12 cellular contexts compared by ENCODE assay signal in the genomic region with DNA sequence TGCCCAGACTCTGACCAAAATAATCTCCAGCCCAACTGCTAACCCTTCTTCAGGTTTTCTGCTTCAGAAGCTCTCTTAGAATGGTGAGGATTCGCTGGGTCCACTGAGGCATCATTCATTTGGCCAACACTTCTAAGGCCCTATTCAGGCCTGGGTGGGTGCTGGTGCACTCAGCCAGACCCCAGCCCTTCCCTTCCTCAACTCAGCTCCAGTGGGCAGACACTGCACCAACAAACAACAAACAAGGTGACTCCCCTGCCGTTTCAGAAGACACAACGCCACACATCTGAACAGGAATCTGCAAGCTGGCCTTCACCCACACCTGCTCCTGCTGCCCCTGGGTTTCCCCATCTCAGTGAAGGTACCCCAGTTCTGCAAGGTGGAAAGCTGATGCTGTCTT. TPM values are rescaled to one million over a fixed set of nuclear protein-coding genes. Genes with fewer than 3 reads are reported as not detected.
A peak's percentile ranks its signal among the peaks of the same experiment; 100 is the strongest.
DNase-seq lines count a peak whose midpoint lies in the region; ATAC-seq and TF ChIP-seq lines count a peak whose summit lies in the region.
"Had no signal": no experiment of that assay in that cellular context is flagged by ENCODE, and none has a peak within 500 bp of the region (broad histone marks: within the 10 kb centered on the region; RNA-seq: fewer than 3 reads in every experiment).

No MANE protein-coding gene starts in this region.

- 73 to 76% methylated on average over 3 of the region's 3 CpGs for WGBS in heart right ventricle, 2 donors
- WGBS in gastroesophageal sphincter (ENCODE audit: low coverage in 1 of 2), 2 donors: 79 to 90% methylated on average over 2 to 3 of the region's 3 CpGs

- TF ChIP-seq CTCF in heart right ventricle (IDR thresholded peaks at IDR 0.05) (no peak), gastroesophageal sphincter (IDR thresholded peaks at IDR 0.05) (no peak), osteoblast (IDR thresholded peaks at IDR 0.05; ENCODE audit: extremely low read depth, low read depth, low read length) (no peak), uterus (IDR thresholded peaks at IDR 0.05) (no peak), GM10266 (IDR thresholded peaks at IDR 0.05; ENCODE audit: control insufficient read depth, insufficient read depth, low read depth, missing control alignments) (no peak), BE2C (IDR thresholded peaks at IDR 0.05; ENCODE audit: low read depth, low read length) (no peak)

- no peaks in the 10 kb centered on the region for H3K9me3 ChIP-seq in heart right ventricle
- no peaks in the 10 kb centered on the region for H3K9me3 ChIP-seq in gastroesophageal sphincter
- H3K9me3 ChIP-seq in osteoblast (ENCODE audit: low read depth, low read length): no peaks in the 10 kb centered on the region
- H3K9me3 ChIP-seq in uterus: no peaks in the 10 kb centered on the region
- H3K9me3 ChIP-seq in BE2C: no peaks in the 10 kb centered on the region
- H3K9me3 ChIP-seq: A549 had no signal

- TF ChIP-seq EP300 in gastroesophageal sphincter (IDR thresholded peaks at IDR 0.05): no peak

- peak overlapping the region; percentile 70 for H3K4me2 ChIP-seq in osteoblast (ENCODE audit: insufficient read depth, low read length)
- H3K4me2 ChIP-seq: A549 had no signal

- intact Hi-C loops in heart right ventricle (cut with DNase I): no loop called here
- intact Hi-C loops in Right ventricle myocardium superior (cut with DNase I): no loop called here
- intact Hi-C loops in uterus (cut with DNase I; ENCODE audit: low total_unique reads): no loop called here

- TF ChIP-seq POLR2A in gastroesophageal sphincter (IDR thresholded peaks at IDR 0.05) (no peak), uterus (IDR thresholded peaks at IDR 0.05) (no peak)

- no peaks in the 10 kb centered on the region for H3K79me2 ChIP-seq in osteoblast (ENCODE audit: insufficient read depth, low read length)

- H4K20me1 ChIP-seq in osteoblast (ENCODE audit: insufficient read depth, low read length): no peaks in the 10 kb centered on the region

- H3K4me3 ChIP-seq in heart right ventricle: peak overlapping the region in 9 of 10 donors; percentile 21 to 79 (median 65)
- H3K4me3 ChIP-seq in gastroesophageal sphincter: peak overlapping the region in 1 of 2 donors; percentile 35
- peak overlapping the region; percentile 50 for H3K4me3 ChIP-seq in osteoblast (ENCODE audit: insufficient read depth, low read length)
- H3K4me3 ChIP-seq in uterus: peak overlapping the region in 1 of 2 donors; percentile 29
- no peak overlapping the region for H3K4me3 ChIP-seq in BE2C (ENCODE audit: low read depth, low read length)
- H3K4me3 ChIP-seq: A549 had no signal

- H3K27ac ChIP-seq in heart right ventricle: peak overlapping the region; percentile 43 to 96 (median 90)
- H3K27ac ChIP-seq in gastroesophageal sphincter: peak overlapping the region in 3 of 4 donors; percentile 36 to 53 (median 48)
- H3K27ac ChIP-seq in osteoblast (ENCODE audit: low read depth, low read length): no peak overlapping the region
- H3K27ac ChIP-seq in uterus: peak overlapping the region; percentile 56 to 87
- H3K27ac ChIP-seq: A549 had no signal

- H3K27me3 ChIP-seq in heart right ventricle: peaks cover 0 to 31% (median 10%) of the 10 kb centered on the region in 7 donors
- H3K27me3 ChIP-seq in gastroesophageal sphincter: peaks cover 50% of the 10 kb centered on the region
- peaks cover 5% of the 10 kb centered on the region for H3K27me3 ChIP-seq in osteoblast (ENCODE audit: insufficient read depth, low read length)
- no peaks in the 10 kb centered on the region for H3K27me3 ChIP-seq in uterus
- no peaks in the 10 kb centered on the region for H3K27me3 ChIP-seq in BE2C

- H2AFZ ChIP-seq in osteoblast (ENCODE audit: low read length): peak overlapping the region; percentile 12

- ATAC-seq in heart right ventricle: no peak
- ATAC-seq in Right ventricle myocardium superior (ENCODE audit: poor library complexity): no peak
- no peak for ATAC-seq in gastroesophageal sphincter
- no peak for ATAC-seq in HG03280 (IDR thresholded peaks at IDR 0.05; ENCODE audit: unreplicated experiment)
- ATAC-seq: A549 had no signal

- no peak for DNase-seq in heart right ventricle
- no peak for DNase-seq in Right ventricle myocardium superior
- peak; percentile 63 for DNase-seq in osteoblast (ENCODE audit: insufficient read length, low spot score, missing footprints)
- no peak for DNase-seq in uterus
- DNase-seq in GM10266 (ENCODE audit: extremely low spot score): no peak
- no peak for DNase-seq in BE2C
- DNase-seq: activated naive CD4-positive, alpha-beta T cell treated with anti-CD3 and anti-CD28 coated beads, Interleukin-2, amount 50 U/mL, for 16 hours had no signal

- peaks cover 0 to 46% (median 13%) of the 10 kb centered on the region in 9 donors for H3K36me3 ChIP-seq in heart right ventricle
- no peaks in the 10 kb centered on the region for H3K36me3 ChIP-seq in gastroesophageal sphincter
- H3K36me3 ChIP-seq in osteoblast (ENCODE audit: insufficient read depth, low read length): peaks cover 5% of the 10 kb centered on the region
- H3K36me3 ChIP-seq in uterus: no peaks in the 10 kb centered on the region
- no peaks in the 10 kb centered on the region for H3K36me3 ChIP-seq in BE2C

- H3K4me1 ChIP-seq in heart right ventricle: peaks cover 0 to 57% (median 6%) of the 10 kb centered on the region in 9 donors
- H3K4me1 ChIP-seq in gastroesophageal sphincter: peaks cover 0 to 20% (median 0%) of the 10 kb centered on the region in 3 donors
- H3K4me1 ChIP-seq in osteoblast (ENCODE audit: insufficient read depth, low read length): peaks cover 14% of the 10 kb centered on the region
- H3K4me1 ChIP-seq in uterus: peaks cover 4% of the 10 kb centered on the region in 2 donors
- no peaks in the 10 kb centered on the region for H3K4me1 ChIP-seq in BE2C
- H3K4me1 ChIP-seq: A549 had no signal

RNA-seq across cellular contexts. Expression of gene HEYL, which starts 6.0 kb away (rescaled TPM):
- total RNA-seq in heart right ventricle (10 to 100 TPM; 11.5 to 27.5 (median 14.3) TPM), Right ventricle myocardium superior (16.9 TPM), gastroesophageal sphincter (1 to 10 TPM; 3.0 to 8.4 (median 6.0) TPM), osteoblast (under 0.01 TPM in 2 replicates), uterus (10 to 100 TPM in 2 of 4 donors, 1 to 10 TPM in 2; 9.4 to 64.0 (median 13.4) TPM)
- 10 to 100 TPM; 12.8 to 25.1 TPM for polyA plus RNA-seq in heart right ventricle
- not detected for polyA plus RNA-seq in BE2C (2012; ENCODE audit: insufficient read depth, insufficient read length, low read depth)
- total RNA-seq: fibroblast of lung had no signal

RNA-seq across cellular contexts. Expression of gene NT5C1A, which starts 38.5 kb away (rescaled TPM):
- total RNA-seq in heart right ventricle: 10 to 100 TPM; 12.1 to 59.2 (median 29.5) TPM
- polyA plus RNA-seq in heart right ventricle: under 1 TPM; 0.68 to 0.80 TPM
- 30.4 TPM for total RNA-seq in Right ventricle myocardium superior
- total RNA-seq in gastroesophageal sphincter: 1 to 10 TPM in 1 of 4 donors, not detected in 3; 1.1 TPM
- not detected in 2 replicates for total RNA-seq in osteoblast
- 1 to 10 TPM in 2 of 4 donors, not detected in 2; 1.1 to 1.8 TPM for total RNA-seq in uterus
- polyA plus RNA-seq in BE2C (2012; ENCODE audit: insufficient read depth, insufficient read length, low read depth): 4.8 TPM
- total RNA-seq: fibroblast of lung had no signal
- polyA plus RNA-seq: A549, fibroblast of lung, thymus had no signal

RNA-seq across cellular contexts. Expression of gene PABPC4, which starts 56.8 kb away (rescaled TPM):
- total RNA-seq in heart right ventricle (100 to 1,000 TPM; 184 to 311 (median 229) TPM), Right ventricle myocardium superior (232 TPM), gastroesophageal sphincter (100 to 1,000 TPM; 101 to 160 (median 123) TPM), osteoblast (158 and 182 TPM in 2 replicates), uterus (100 to 1,000 TPM in 2 of 4 donors, 10 to 100 TPM in 2; 48.2 to 189 (median 102) TPM)
- polyA plus RNA-seq in heart right ventricle: 100 to 1,000 TPM; 143 to 188 TPM
- polyA plus RNA-seq in BE2C (2012; ENCODE audit: insufficient read depth, insufficient read length, low read depth): 88.5 TPM

RNA-seq across cellular contexts. Expression of gene HPCAL4, which starts 57.8 kb away (rescaled TPM):
- total RNA-seq in heart right ventricle (1 to 10 TPM in 1 of 10 donors, under 1 TPM in 9; 0.07 to 3.7 (median 0.19) TPM), Right ventricle myocardium superior (2.8 TPM), gastroesophageal sphincter (1 to 10 TPM in 1 of 4 donors, under 1 TPM in 1, not detected in 2; 0.17 to 1.8 TPM), osteoblast (not detected in 2 replicates), uterus (1 to 10 TPM in 1 of 4 donors, under 1 TPM in 1, not detected in 2; 0.24 to 3.9 TPM)
- polyA plus RNA-seq in heart right ventricle: under 1 TPM; 0.39 to 0.51 TPM
- 2.5 TPM for polyA plus RNA-seq in BE2C (2012; ENCODE audit: insufficient read depth, insufficient read length, low read depth)
- total RNA-seq: fibroblast of lung had no signal
- polyA plus RNA-seq: fibroblast of lung had no signal

Comparison
In these comparisons a context has a peak if more than half of its experiments do, and no peak if none do; other contexts are left out.
1. RNA of gene NT5C1A, which starts 38.5 kb away (total RNA-seq): 30.4 TPM in Right ventricle myocardium superior (single experiment) and 12.1 to 59.2 TPM in heart right ventricle; 1.1 to 1.8 TPM in uterus, 1.1 TPM in gastroesophageal sphincter and not detected in osteoblast; every median in the first group is over 4 times any median in the second.